8 cellular contexts compared by ENCODE assay signal in the genomic region with DNA sequence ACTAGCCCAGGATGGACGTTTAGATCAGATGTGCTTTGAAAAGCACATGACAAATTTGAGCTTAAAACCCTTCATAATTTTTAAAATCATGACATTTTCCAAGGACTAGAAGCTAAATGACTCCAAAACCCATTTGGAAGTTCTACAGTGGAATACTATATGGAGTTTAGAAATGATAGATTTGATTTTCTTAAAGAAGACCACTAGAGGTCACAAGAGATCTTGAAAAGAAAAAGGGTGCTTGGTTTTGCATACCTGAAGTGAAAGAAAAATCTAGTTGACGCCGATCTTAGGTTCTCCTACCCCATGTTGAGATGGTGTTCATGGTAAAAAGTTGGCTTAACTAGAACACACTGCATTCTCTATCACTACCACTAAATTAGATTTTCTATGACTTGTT. TPM values are rescaled to one million over a fixed set of nuclear protein-coding genes. Genes with fewer than 3 reads are reported as not detected.
DNase-seq lines count a peak whose midpoint lies in the region; ATAC-seq, FAIRE-seq and TF ChIP-seq lines count a peak whose summit lies in the region.

No MANE protein-coding gene starts in this region.

- TF ChIP-seq POLR2A in GM12878 (IDR thresholded peaks at IDR 0.05; ENCODE audit: low read depth, low read length) (no peak), suprapubic skin (IDR thresholded peaks at IDR 0.05) (no peak)

- H3K27ac Mint-ChIP-seq in type B pancreatic cell, result no peak overlapping the region

- no peaks in the 10 kb centered on the region for H3K9me3 Mint-ChIP-seq in type B pancreatic cell

- H3K27me3 ChIP-seq in GM12878 (replicated peaks in 1 of 2; ENCODE audit: control insufficient read depth in 2 of 2, insufficient read depth in 2 of 2, low read length in 1 of 2) (no peaks in the 10 kb centered on the region; a peak in 2 of 4 replicates), suprapubic skin (no peaks in the 10 kb centered on the region)

- H2AFZ ChIP-seq in GM12878 (ENCODE audit: control insufficient read depth, low read depth, low read length), result no peak overlapping the region; the same call in 1 of the 2 replicates

- in situ Hi-C loops in GM12878 (cut with MboI), result no loop called here

- H3K4me2 ChIP-seq in GM12878 (ENCODE audit: control insufficient read depth, insufficient read depth), result no peak overlapping the region

- 0% methylated on average over 3 of the region's 3 CpGs for WGBS in GM12878 (ENCODE audit: insufficient coverage, insufficient replicate concordance, low lambda C conversion rate, missing lambda C conversion rate)
- under 1% methylated on average over 3 of the region's 3 CpGs for WGBS in suprapubic skin

- peak; percentile 75 for FAIRE-seq in GM12878 (lab: Jason Lieb, UNC)
- peak; percentile 99 for FAIRE-seq in islet of Langerhans (lab: Jason Lieb, UNC)

- RAD21 ChIA-PET in GM12878 (lab: Charles Lee; ENCODE audit: unreplicated experiment), result interaction anchor here (0.7 to 3.0 kb wide), 5 partner anchors 154 to 741 kb away, joined by 3 to 18 read pairs (median 5); no protein-coding TSS in a partner anchor

- ATAC-seq in HG03469 (IDR thresholded peaks at IDR 0.05; ENCODE audit: unreplicated experiment), result peak; percentile 54
- ATAC-seq in GM12878, result peak; percentile 81
- ATAC-seq in HG02973 (IDR thresholded peaks at IDR 0.05; ENCODE audit: unreplicated experiment), result no peak

- TF ChIP-seq RAD21 in GM12878 (IDR thresholded peaks at IDR 0.05; ENCODE audit: insufficient read depth, low read depth, low read length), result peak; percentile 69

- no peaks in the 10 kb centered on the region for H3K36me3 Mint-ChIP-seq in type B pancreatic cell

- H3K9me3 ChIP-seq in GM12878 (replicated peaks; ENCODE audit: control insufficient read depth, insufficient read depth, low read length) (no peaks in the 10 kb centered on the region), suprapubic skin (no peaks in the 10 kb centered on the region)

- DNase-seq in EH (ENCODE audit: low read depth), result peak; percentile 36
- peak; percentile 91 for DNase-seq in NCI-H69 (lab: John Stamatoyannopoulos, UW)
- DNase-seq in GM12878 (ENCODE audit: low read depth, low spot score), result peak; percentile 2
- DNase-seq in type B pancreatic cell (ENCODE audit: extremely low spot score, unreplicated experiment), result no peak
- DNase-seq in suprapubic skin (ENCODE audit: low spot score in 2 of 2), result no peak

- no peak overlapping the region for H3K9ac ChIP-seq in GM12878 (ENCODE audit: control insufficient read depth, insufficient read depth, low read length)

- POLR2A ChIA-PET in GM12878 (lab: Charles Lee), result no interaction called here

- H3K79me2 ChIP-seq in GM12878 (ENCODE audit: control insufficient read depth, insufficient read depth, low read length), result no peaks in the 10 kb centered on the region

- H3K4me3 Mint-ChIP-seq in type B pancreatic cell, result no peak overlapping the region

- peaks cover 4% of the 10 kb centered on the region for H3K4me1 Mint-ChIP-seq in type B pancreatic cell (ENCODE audit: unreplicated experiment)

- H3K27ac ChIP-seq in GM12878 (ENCODE audit: control insufficient read depth, insufficient read depth) (no peak overlapping the region), suprapubic skin (no peak overlapping the region)

- TF ChIP-seq EP300 in GM12878 (IDR thresholded peaks at IDR 0.05; ENCODE audit: borderline replicate concordance in 1 of 2, control insufficient read depth in 1 of 2, low read depth in 2 of 2, low read length in 2 of 2), result no peak
- no peak for TF ChIP-seq EP300 in suprapubic skin (IDR thresholded peaks at IDR 0.05)

- H4K20me1 ChIP-seq in GM12878 (ENCODE audit: control insufficient read depth, insufficient read depth), result no peaks in the 10 kb centered on the region

- H3K4me3 ChIP-seq in GM12878 (no peak overlapping the region), suprapubic skin (no peak overlapping the region)

- H3K36me3 ChIP-seq in GM12878 (ENCODE audit: control insufficient read depth in 2 of 2, insufficient read depth in 2 of 2, low read length in 1 of 2) (no peaks in the 10 kb centered on the region), suprapubic skin (no peaks in the 10 kb centered on the region)

- SMC1A ChIA-PET in GM12878 (lab: Charles Lee; ENCODE audit: uncharacterized antibody, unreplicated experiment), result interaction anchor here (0.7 to 2.0 kb wide), 10 partner anchors 153 to 755 kb away, joined by 3 to 10 read pairs (median 4); no protein-coding TSS in a partner anchor

- CTCF ChIA-PET in GM12878 (lab: Yijun Ruan, JAX), result interaction anchor here (0.8 to 4.6 kb wide), 13 partner anchors 12 to 510 kb away, joined by 3 to 57 read pairs (median 5); no protein-coding TSS in a partner anchor

- no TSS peak for BruUV-seq in GM12878 (replicated peaks; lab: Mats Ljungman, UMichigan)

- H3K27me3 Mint-ChIP-seq in type B pancreatic cell, result peaks cover 13% of the 10 kb centered on the region

- TF ChIP-seq CTCF in GM12878 (IDR thresholded peaks at IDR 0.05 in 2 of 3, conservative IDR thresholded peaks at IDR 0.05 in 1 of 3; ENCODE audit: control insufficient read depth in 2 of 3, extremely low read depth in 1 of 3, insufficient read depth in 1 of 3, low read depth in 3 of 3, low read length in 3 of 3) (peak; percentile 31 to 56 (median 43); a peak in 4 of 6 replicates), type B pancreatic cell (conservative IDR thresholded peaks at IDR 0.05) (peak; percentile 83), suprapubic skin (IDR thresholded peaks at IDR 0.05) (peak in 1 of 2 donors; percentile 28)

- intact Hi-C loops in GM12878 (cut with micrococcal nuclease; ENCODE audit: unreplicated experiment), result loop anchor here (1.0 to 10.0 kb wide), 5 partner anchors 154 to 744 kb away; a partner anchor contains a TSS

- no peaks in the 10 kb centered on the region for H3K4me1 ChIP-seq in GM12878 (ENCODE audit: control insufficient read depth, insufficient read depth, low read length)
- peaks cover 28% of the 10 kb centered on the region for H3K4me1 ChIP-seq in suprapubic skin

TF ChIP-seq in GM12878, 131 proteins besides CTCF, POLR2A, EP300 and RAD21 (continues in another document):
- TF ChIP-seq RUNX3 (IDR thresholded peaks at IDR 0.05; ENCODE audit: low read length), result no peak

RNA-seq across cellular contexts. Expression of a gene that starts 31.5 kb away (rescaled TPM):
- not detected in 2 replicates for total RNA-seq in GM12878 (2013; cell fraction: nucleolus; rRNA removed)
- total RNA-seq in GM12878 (2014; rRNA removed) (0.11 TPM in 1 of 2 replicates, not detected in the other), GM12878 (2014; rRNA removed; fragmentation: Illumina TruSeq; extraction: Trizol) (not detected in 2 replicates), GM12878 (2021) (0.41 TPM in 1 of 2 replicates, not detected in the other), type B pancreatic cell (ENCODE audit: low replicate concordance) (0.52 and 5.6 TPM in 2 replicates), suprapubic skin (under 1 TPM; 0.18 to 0.80 (median 0.57) TPM)
- not detected for polyA plus RNA-seq in GM12878 (2011; ENCODE audit: low read depth)
- polyA plus RNA-seq in GM12878 (2011; rRNA removed) (0.14 and 0.24 TPM in 2 replicates), GM12878 (2014; fragmentation: Illumina TruSeq; extraction: Trizol) (not detected in 2 replicates), GM12878 (2014; fragmentation: Nextera tagmentation; extraction: Ambion mirVana) (not detected), GM12878 (2014; rRNA removed) (not detected in 2 replicates), GM12878 (2016; fragmentation: Nextera tagmentation; extraction: Ambion mirVana) (not detected)
- polyA plus RNA-seq in GM12878 (2011; cell fraction: cytosol; rRNA removed), result 0.18 and 0.24 TPM in 2 replicates
- 0.09 and 0.18 TPM in 2 replicates for polyA plus RNA-seq in GM12878 (2011; cell fraction: nucleus; rRNA removed)
- polyA plus RNA-seq in GM12878 (2012), result not detected in 2 replicates
- polyA minus RNA-seq in GM12878 (2011; rRNA and poly(A)+ RNA removed), result 0.22 and 0.67 TPM in 2 replicates
- polyA minus RNA-seq in GM12878 (2011; cell fraction: cytosol; rRNA and poly(A)+ RNA removed), result not detected in 2 replicates
- polyA minus RNA-seq in GM12878 (2011; cell fraction: nucleus; rRNA and poly(A)+ RNA removed), result 0.24 TPM in 1 of 2 replicates, not detected in the other

RNA-seq across cellular contexts. Expression of a gene that starts 31.5 kb away (rescaled TPM):
- total RNA-seq in GM12878 (2013; cell fraction: nucleolus; rRNA removed), result 17.4 and 17.6 TPM in 2 replicates
- total RNA-seq in GM12878 (2014; rRNA removed), result 16.5 and 20.2 TPM in 2 replicates
- total RNA-seq in GM12878 (2014; rRNA removed; fragmentation: Illumina TruSeq; extraction: Trizol), result 21.3 and 21.8 TPM in 2 replicates
- total RNA-seq in GM12878 (2021), result 14.3 and 15.1 TPM in 2 replicates
- polyA plus RNA-seq in GM12878 (2011; ENCODE audit: low read depth), result 6.5 TPM
- 15.4 and 23.4 TPM in 2 replicates for polyA plus RNA-seq in GM12878 (2011; rRNA removed)
- polyA plus RNA-seq in GM12878 (2011; cell fraction: cytosol; rRNA removed), result 7.4 TPM in 2 replicates
- polyA plus RNA-seq in GM12878 (2011; cell fraction: nucleus; rRNA removed), result 8.7 and 12.1 TPM in 2 replicates
- polyA plus RNA-seq in GM12878 (2012), result 8.8 and 11.4 TPM in 2 replicates
- polyA plus RNA-seq in GM12878 (2014; fragmentation: Illumina TruSeq; extraction: Trizol), result 18.1 and 18.5 TPM in 2 replicates
- 10 to 100 TPM in 1 of 2 experiments, 1 to 10 TPM in 1; 9.5 to 18.6 TPM for polyA plus RNA-seq in GM12878 (2014; fragmentation: Nextera tagmentation; extraction: Ambion mirVana)
- 10.8 and 11.5 TPM in 2 replicates for polyA plus RNA-seq in GM12878 (2014; rRNA removed)
- polyA plus RNA-seq in GM12878 (2016; fragmentation: Nextera tagmentation; extraction: Ambion mirVana), result 10 to 100 TPM; 25.8 to 28.4 TPM
- 12.9 and 14.0 TPM in 2 replicates for polyA minus RNA-seq in GM12878 (2011; rRNA and poly(A)+ RNA removed)
- polyA minus RNA-seq in GM12878 (2011; cell fraction: cytosol; rRNA and poly(A)+ RNA removed), result 4.8 and 7.1 TPM in 2 replicates
- 7.6 and 11.9 TPM in 2 replicates for polyA minus RNA-seq in GM12878 (2011; cell fraction: nucleus; rRNA and poly(A)+ RNA removed)
- 23.6 and 25.1 TPM in 2 replicates for total RNA-seq in type B pancreatic cell (ENCODE audit: low replicate concordance)
- 10 to 100 TPM; 13.6 to 19.4 (median 16.7) TPM for total RNA-seq in suprapubic skin

Comparison
In these comparisons a context has a peak if more than half of its experiments do, and no peak if none do; other contexts are left out.
1. DNase-seq: peak in EH (single experiment), NCI-H69 (single experiment) and GM12878 (single experiment); none in type B pancreatic cell (single experiment) and suprapubic skin (0 of 2).